In the genomic region with DNA sequence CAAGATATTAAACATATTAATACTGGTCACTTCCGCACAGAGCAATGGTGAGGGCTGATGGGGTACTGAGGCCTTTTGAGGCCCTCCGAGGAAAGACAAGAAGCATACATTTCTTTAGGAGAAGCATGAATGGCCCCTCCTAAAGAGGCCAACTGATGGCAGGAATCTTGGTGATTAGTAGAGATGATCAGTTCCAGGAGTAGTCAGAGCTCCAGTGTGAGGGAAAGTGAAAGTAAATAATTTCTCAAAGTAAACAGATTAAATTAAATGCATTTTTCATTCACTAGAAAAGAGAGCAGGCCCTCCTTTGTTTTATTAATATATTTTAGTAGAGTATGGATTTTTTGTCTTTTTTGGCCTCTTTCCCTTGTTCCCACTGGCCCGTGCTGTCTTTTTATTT, we compare ENCODE assay signal across 10 cellular contexts. TPM values are rescaled to one million over a fixed set of nuclear protein-coding genes. Genes with fewer than 3 reads are reported as not detected.
DNase-seq lines count a peak whose midpoint lies in the region; ATAC-seq and TF ChIP-seq lines count a peak whose summit lies in the region.
"Had no signal": no experiment of that assay in that cellular context is flagged by ENCODE, and none has a peak within 500 bp of the region (broad histone marks: within the 10 kb centered on the region; RNA-seq: fewer than 3 reads in every experiment).

No MANE protein-coding gene starts in this region.

- H3K4me1 ChIP-seq in psoas muscle: peaks cover 9% of the 10 kb centered on the region

- no peak for ATAC-seq in activated naive CD8-positive, alpha-beta T cell treated with anti-CD3 and anti-CD28 coated beads, Interleukin-2, amount 10 ng/mL, durations not matched to agents 7 days and 5 days (ENCODE audit: low read depth)
- ATAC-seq in psoas muscle: no peak

- H3K27ac ChIP-seq in psoas muscle (no peak overlapping the region), substantia nigra (ENCODE audit: low read depth, low read length, poor library complexity, severe bottlenecking) (no peak overlapping the region)

- no peaks in the 10 kb centered on the region for H3K27me3 ChIP-seq in psoas muscle (ENCODE audit: insufficient read depth in 3 of 3, low read length in 2 of 3)
- H3K27me3 ChIP-seq: heart left ventricle had no signal

- H3K27me3 Mint-ChIP-seq in activated naive CD8-positive, alpha-beta T cell treated with anti-CD3 and anti-CD28 coated beads, Interleukin-2, amount 10 ng/mL, durations not matched to agents 7 days and 5 days: no peaks in the 10 kb centered on the region

- peak overlapping the region; percentile 9 for H3K4me3 ChIP-seq in psoas muscle

- H3K36me3 Mint-ChIP-seq in activated naive CD8-positive, alpha-beta T cell treated with anti-CD3 and anti-CD28 coated beads, Interleukin-2, amount 10 ng/mL, durations not matched to agents 7 days and 5 days: no peaks in the 10 kb centered on the region

- H3K36me3 ChIP-seq in psoas muscle (ENCODE audit: insufficient read depth in 1 of 2, low read depth in 1 of 2): no peaks in the 10 kb centered on the region
- H3K36me3 ChIP-seq: heart left ventricle had no signal

- H3K9me3 ChIP-seq in psoas muscle: no peaks in the 10 kb centered on the region
- H3K9me3 ChIP-seq: heart left ventricle had no signal

- no peak for TF ChIP-seq CTCF in psoas muscle (IDR thresholded peaks at IDR 0.05)

- peaks cover 22% of the 10 kb centered on the region for H3K4me1 Mint-ChIP-seq in activated naive CD8-positive, alpha-beta T cell treated with anti-CD3 and anti-CD28 coated beads, Interleukin-2, amount 10 ng/mL, durations not matched to agents 7 days and 5 days

- peak; percentile 25 for DNase-seq in GM03348 (ENCODE audit: low spot score)
- DNase-seq in LHCN-M2 (ENCODE audit: low read depth): peak; percentile 3
- DNase-seq in activated naive CD8-positive, alpha-beta T cell treated with anti-CD3 and anti-CD28 coated beads, Interleukin-2, amount 10 ng/mL, durations not matched to agents 7 days and 5 days: no peak
- DNase-seq in psoas muscle: no peak
- DNase-seq in SHP77 treated with DMSO at 0.1 percent for 48 hours (lab: John Stamatoyannopoulos, UW): no peak
- no peak for DNase-seq in substantia nigra (lab: John Stamatoyannopoulos, UW)
- no peak for DNase-seq in HuH-7 (ENCODE audit: low spot score)
- DNase-seq in NCI-H526 (lab: John Stamatoyannopoulos, UW): no peak
- DNase-seq: heart left ventricle had no signal

- intact Hi-C loops in psoas muscle (cut with DNase I): no loop called here

- POLR2A ChIA-PET in activated naive CD8-positive, alpha-beta T cell treated with anti-CD3 and anti-CD28 coated beads, Interleukin-2, amount 10 ng/mL, durations not matched to agents 7 days and 5 days (lab: Charles Lee): interaction anchor here (1.6 to 1.9 kb wide), 2 partner anchors 90 to 103 kb away, joined by 3 to 10 read pairs; a partner anchor contains a TSS

- H3K4me3 Mint-ChIP-seq in activated naive CD8-positive, alpha-beta T cell treated with anti-CD3 and anti-CD28 coated beads, Interleukin-2, amount 10 ng/mL, durations not matched to agents 7 days and 5 days: peak overlapping the region; percentile 80

- H3K27ac Mint-ChIP-seq in activated naive CD8-positive, alpha-beta T cell treated with anti-CD3 and anti-CD28 coated beads, Interleukin-2, amount 10 ng/mL, durations not matched to agents 7 days and 5 days: peak overlapping the region; percentile 94

- 66 to 74% (median 68%) methylated on average over 3 of the region's 3 CpGs for WGBS in psoas muscle, 3 donors

- peaks cover 1% of the 10 kb centered on the region for H3K9me3 Mint-ChIP-seq in activated naive CD8-positive, alpha-beta T cell treated with anti-CD3 and anti-CD28 coated beads, Interleukin-2, amount 10 ng/mL, durations not matched to agents 7 days and 5 days

RNA-seq across cellular contexts. Expression of a gene that starts 38.2 kb away (rescaled TPM):
- not detected in 2 replicates for total RNA-seq in LHCN-M2 (2014; rRNA removed)
- not detected for polyA plus RNA-seq in LHCN-M2 (2012)
- total RNA-seq in activated naive CD8-positive, alpha-beta T cell treated with anti-CD3 and anti-CD28 coated beads, Interleukin-2, amount 10 ng/mL, durations not matched to agents 7 days and 5 days: not detected
- total RNA-seq in psoas muscle: not detected
- not detected for polyA plus RNA-seq in psoas muscle
- total RNA-seq: heart left ventricle; T-helper 1 cell treated with Interleukin-12 subunit alpha and Interleukin-12 subunit beta and Interleukin-4 antibody, amounts not matched to agents 30 ng/mL and 1 ng/mL, for 36 hours had no signal
- polyA plus RNA-seq: heart left ventricle had no signal

Comparison
In these comparisons a context has a peak if more than half of its experiments do, and no peak if none do; other contexts are left out.
1. DNase-seq: peak in GM03348 (single experiment) and LHCN-M2 (single experiment); none in activated naive CD8-positive, alpha-beta T cell treated with anti-CD3 and anti-CD28 coated beads, Interleukin-2, amount 10 ng/mL, durations not matched to agents 7 days and 5 days (single experiment), psoas muscle (0 of 2), SHP77 treated with DMSO at 0.1 percent for 48 hours (single experiment), substantia nigra (0 of 49), HuH-7 (single experiment) and NCI-H526 (0 of 2).